1 cellular context compared by ENCODE assay signal in the genomic region with DNA sequence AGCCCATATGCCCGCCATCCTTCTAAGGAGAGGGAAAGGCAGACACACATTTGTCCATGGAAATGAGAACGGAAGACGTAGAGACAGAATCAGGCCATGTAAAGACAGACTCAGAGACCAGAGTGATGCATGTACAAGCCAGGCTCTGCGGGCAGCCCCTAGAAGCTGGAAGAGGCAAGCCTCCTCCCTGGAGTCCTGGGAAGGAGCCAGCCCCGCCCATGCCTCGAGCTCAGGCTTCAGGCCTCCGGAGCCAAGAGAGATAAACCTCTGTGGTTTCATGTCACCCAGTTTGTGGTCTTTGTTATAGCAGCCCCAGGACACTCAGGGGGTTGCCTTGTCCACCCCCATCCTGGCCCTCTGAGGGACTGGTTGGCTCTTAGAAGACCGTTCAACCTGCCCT.
TF ChIP-seq lines count a peak whose summit lies in the region.

No MANE protein-coding gene starts in this region.

TF ChIP-seq in WTC11, 78 proteins besides CTCF, POLR2A, EP300 and RAD21 (continued from another document):
- TF ChIP-seq ZNF263 (CRISPR knock-in tag; IDR thresholded peaks at IDR 0.05; ENCODE audit: low read depth) (no peak), IRF1 (CRISPR knock-in tag; IDR thresholded peaks at IDR 0.05) (no peak), CREB1 (CRISPR knock-in tag; IDR thresholded peaks at IDR 0.05) (no peak), JAZF1 (CRISPR knock-in tag; IDR thresholded peaks at IDR 0.05) (no peak), ATF1 (CRISPR knock-in tag; IDR thresholded peaks at IDR 0.05) (no peak), FOXJ3 (CRISPR knock-in tag; IDR thresholded peaks at IDR 0.05; ENCODE audit: borderline replicate concordance) (no peak), SP1 (CRISPR knock-in tag; conservative IDR thresholded peaks at IDR 0.05) (no peak)
- TF ChIP-seq, protein P1, sequence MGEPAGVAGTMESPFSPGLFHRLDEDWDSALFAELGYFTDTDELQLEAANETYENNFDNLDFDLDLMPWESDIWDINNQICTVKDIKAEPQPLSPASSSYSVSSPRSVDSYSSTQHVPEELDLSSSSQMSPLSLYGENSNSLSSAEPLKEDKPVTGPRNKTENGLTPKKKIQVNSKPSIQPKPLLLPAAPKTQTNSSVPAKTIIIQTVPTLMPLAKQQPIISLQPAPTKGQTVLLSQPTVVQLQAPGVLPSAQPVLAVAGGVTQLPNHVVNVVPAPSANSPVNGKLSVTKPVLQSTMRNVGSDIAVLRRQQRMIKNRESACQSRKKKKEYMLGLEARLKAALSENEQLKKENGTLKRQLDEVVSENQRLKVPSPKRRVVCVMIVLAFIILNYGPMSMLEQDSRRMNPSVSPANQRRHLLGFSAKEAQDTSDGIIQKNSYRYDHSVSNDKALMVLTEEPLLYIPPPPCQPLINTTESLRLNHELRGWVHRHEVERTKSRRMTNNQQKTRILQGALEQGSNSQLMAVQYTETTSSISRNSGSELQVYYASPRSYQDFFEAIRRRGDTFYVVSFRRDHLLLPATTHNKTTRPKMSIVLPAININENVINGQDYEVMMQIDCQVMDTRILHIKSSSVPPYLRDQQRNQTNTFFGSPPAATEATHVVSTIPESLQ (CRISPR knock-in tag; IDR thresholded peaks at IDR 0.05), result no peak
